ENCODE assay signal across 9 cellular contexts in the genomic region with DNA sequence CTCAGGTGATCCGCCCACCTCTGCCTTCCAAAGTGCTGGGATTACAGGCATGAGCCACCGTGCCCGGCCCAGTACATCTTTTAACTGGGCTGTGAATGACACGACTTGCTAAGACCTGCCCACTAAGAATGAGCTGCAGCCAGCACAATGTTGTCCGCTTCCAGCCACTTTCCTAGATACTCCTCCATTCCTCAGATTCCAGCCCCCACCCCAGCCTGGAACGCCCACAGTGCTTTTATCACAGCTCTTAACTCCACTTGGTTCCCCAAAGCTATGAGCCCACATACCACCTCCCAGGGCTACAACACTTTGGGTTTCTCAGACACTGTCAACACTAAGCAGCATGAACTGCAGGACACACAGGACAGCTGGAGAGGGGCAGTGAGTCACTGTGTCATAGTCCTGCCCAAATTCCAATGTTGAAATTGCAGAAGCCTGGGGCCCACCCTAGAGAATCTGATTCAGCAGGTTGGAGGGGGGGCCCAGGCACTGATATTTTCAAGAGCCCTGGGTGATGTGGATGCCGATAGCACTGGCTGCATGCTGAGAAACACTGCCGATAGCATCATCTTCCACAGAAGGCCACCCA. TPM values are rescaled to one million over a fixed set of nuclear protein-coding genes. Genes with fewer than 3 reads are reported as not detected.
DNase-seq lines count a peak whose midpoint lies in the region; ATAC-seq and TF ChIP-seq lines count a peak whose summit lies in the region.
"Had no signal": no experiment of that assay in that cellular context is flagged by ENCODE, and none has a peak within 500 bp of the region (broad histone marks: within the 10 kb centered on the region; RNA-seq: fewer than 3 reads in every experiment).

No MANE protein-coding gene starts in this region.

- H4K20me1 ChIP-seq in BLaER1 treated with 17β-estradiol and CSF1 and Interleukin-3, amounts not matched to agents 10 nM and 100 nM, result no peaks in the 10 kb centered on the region

- H3K9ac ChIP-seq in BLaER1 treated with 17β-estradiol and CSF1 and Interleukin-3, amounts not matched to agents 10 nM and 100 nM, result peak overlapping the region in 2 of 11 experiments; percentile 40 to 52; a peak in 3 of 22 replicates

- CTCF ChIA-PET in naive thymus-derived CD4-positive, alpha-beta T cell (lab: Charles Lee), result no interaction called here

- intact Hi-C loops in naive thymus-derived CD4-positive, alpha-beta T cell (cut with micrococcal nuclease), result loop anchor here in 1 of 2 donors (10.0 kb wide), 2 partner anchors 204 to 476 kb away; partner anchors contain the start of gene PYCR2

- H3K9me3 ChIP-seq in BLaER1 treated with 17β-estradiol and CSF1 and Interleukin-3, amounts not matched to agents 10 nM and 100 nM (replicated peaks in 1 of 11), result peaks cover 0 to 21% (median 8%) of the 10 kb centered on the region in 11 experiments; a peak in 9 of 22 replicates
- H3K9me3 ChIP-seq in naive thymus-derived CD4-positive, alpha-beta T cell (ENCODE audit: control insufficient read depth in 2 of 3, low read length in 3 of 3), result no peaks in the 10 kb centered on the region

- POLR2A ChIA-PET in naive thymus-derived CD4-positive, alpha-beta T cell (lab: Charles Lee), result no interaction called here

- DNase-seq in choroid plexus epithelial cell (ENCODE audit: low read depth), result peak; percentile 42
- DNase-seq in inferior parietal cortex (ENCODE audit: extremely low spot score), result no peak
- no peak for DNase-seq in naive thymus-derived CD4-positive, alpha-beta T cell
- DNase-seq in NCI-H2029 treated with DMSO at 0.1 percent for 48 hours (lab: John Stamatoyannopoulos, UW), result no peak
- DNase-seq: stimulated activated CD4-positive, alpha-beta T cell treated with anti-CD3 and anti-CD28 coated beads, Interleukin-4, amount 100 ng/mL, for 4 hours had no signal

- ATAC-seq in HG03175 (IDR thresholded peaks at IDR 0.05; ENCODE audit: unreplicated experiment), result no peak
- ATAC-seq in naive thymus-derived CD4-positive, alpha-beta T cell, result no peak

- H3K27ac Mint-ChIP-seq in IgD-negative memory B cell (peak overlapping the region; percentile 99), nephron (peak overlapping the region in 2 of 3 experiments; percentile 51 to 97)
- H3K27ac Mint-ChIP-seq in naive thymus-derived CD4-positive, alpha-beta T cell, result peak overlapping the region in 1 of 9 donors; percentile 84

- H3K36me3 Mint-ChIP-seq in IgD-negative memory B cell, result no peaks in the 10 kb centered on the region
- H3K36me3 Mint-ChIP-seq in nephron (ENCODE audit: low read depth), result no peaks in the 10 kb centered on the region
- peaks cover 0 to 2% (median 0%) of the 10 kb centered on the region in 5 donors for H3K36me3 Mint-ChIP-seq in naive thymus-derived CD4-positive, alpha-beta T cell

- H3K4me3 Mint-ChIP-seq in IgD-negative memory B cell, result peak overlapping the region; percentile 87 to 93 (median 93)
- H3K4me3 Mint-ChIP-seq in nephron, result peak overlapping the region in 2 of 3 experiments; percentile 3 to 21
- no peak overlapping the region for H3K4me3 Mint-ChIP-seq in naive thymus-derived CD4-positive, alpha-beta T cell

- peak overlapping the region in 8 of 11 experiments; percentile 37 to 56 (median 48); a peak in 11 of 22 replicates for H3K27ac ChIP-seq in BLaER1 treated with 17β-estradiol and CSF1 and Interleukin-3, amounts not matched to agents 10 nM and 100 nM
- H3K27ac ChIP-seq in naive thymus-derived CD4-positive, alpha-beta T cell (ENCODE audit: low read depth, low read length), result no peak overlapping the region

- H3K36me3 ChIP-seq in BLaER1 treated with 17β-estradiol and CSF1 and Interleukin-3, amounts not matched to agents 10 nM and 100 nM, result no peaks in the 10 kb centered on the region
- H3K36me3 ChIP-seq in naive thymus-derived CD4-positive, alpha-beta T cell (ENCODE audit: control insufficient read depth in 2 of 3, insufficient read depth in 3 of 3, low read length in 3 of 3), result no peaks in the 10 kb centered on the region

- peaks cover 46 to 70% (median 69%) of the 10 kb centered on the region in 3 donors for H3K4me1 Mint-ChIP-seq in IgD-negative memory B cell
- H3K4me1 Mint-ChIP-seq in nephron, result peaks cover 26% of the 10 kb centered on the region
- H3K4me1 Mint-ChIP-seq in naive thymus-derived CD4-positive, alpha-beta T cell, result peaks cover 10 to 44% (median 14%) of the 10 kb centered on the region in 7 donors

- TF ChIP-seq CTCF in choroid plexus epithelial cell (conservative IDR thresholded peaks at IDR 0.05; ENCODE audit: low read depth, low read length), result no peak
- no peak for TF ChIP-seq CTCF in nephron (IDR thresholded peaks at IDR 0.05; ENCODE audit: unreplicated experiment in 3 of 3)

- no peaks in the 10 kb centered on the region for H3K27me3 ChIP-seq in BLaER1 treated with 17β-estradiol and CSF1 and Interleukin-3, amounts not matched to agents 10 nM and 100 nM
- no peaks in the 10 kb centered on the region for H3K27me3 ChIP-seq in naive thymus-derived CD4-positive, alpha-beta T cell (ENCODE audit: control insufficient read depth in 2 of 2, insufficient read depth in 2 of 2, low read length in 2 of 2)

- peak overlapping the region; percentile 66 to 84 (median 78) for H3K4me2 ChIP-seq in BLaER1 treated with 17β-estradiol and CSF1 and Interleukin-3, amounts not matched to agents 10 nM and 100 nM

- no peak overlapping the region for H3K4me3 ChIP-seq in BLaER1 treated with 17β-estradiol and CSF1 and Interleukin-3, amounts not matched to agents 10 nM and 100 nM
- H3K4me3 ChIP-seq in choroid plexus epithelial cell (ENCODE audit: low read depth, low read length), result no peak overlapping the region
- no peak overlapping the region for H3K4me3 ChIP-seq in naive thymus-derived CD4-positive, alpha-beta T cell (ENCODE audit: low read length)

- peaks cover 11 to 53% (median 38%) of the 10 kb centered on the region in 10 experiments for H3K4me1 ChIP-seq in BLaER1 treated with 17β-estradiol and CSF1 and Interleukin-3, amounts not matched to agents 10 nM and 100 nM
- H3K4me1 ChIP-seq in naive thymus-derived CD4-positive, alpha-beta T cell (ENCODE audit: control insufficient read depth in 2 of 2, insufficient read depth in 2 of 2, low read length in 2 of 2), result peaks cover 0 to 3% of the 10 kb centered on the region in 2 donors

- H3K27me3 Mint-ChIP-seq in IgD-negative memory B cell (peaks cover 4% of the 10 kb centered on the region), nephron (ENCODE audit: low read depth) (peaks cover 24% of the 10 kb centered on the region)
- peaks cover 0 to 4% (median 0%) of the 10 kb centered on the region in 5 donors for H3K27me3 Mint-ChIP-seq in naive thymus-derived CD4-positive, alpha-beta T cell

- H3K9me3 Mint-ChIP-seq in IgD-negative memory B cell (no peaks in the 10 kb centered on the region), nephron (no peaks in the 10 kb centered on the region)
- H3K9me3 Mint-ChIP-seq in naive thymus-derived CD4-positive, alpha-beta T cell, result no peaks in the 10 kb centered on the region

RNA-seq across cellular contexts. Expression of gene ACBD3, which starts 58.0 kb away (rescaled TPM):
- 41.3 TPM for polyA plus RNA-seq in IgD-negative memory B cell
- total RNA-seq in naive thymus-derived CD4-positive, alpha-beta T cell, result 10 to 100 TPM; 19.6 to 29.9 (median 26.1) TPM
- polyA plus RNA-seq in naive thymus-derived CD4-positive, alpha-beta T cell, result 10 to 100 TPM; 15.4 to 21.3 TPM

Comparison
In these comparisons a context has a peak if more than half of its experiments do, and no peak if none do; other contexts are left out.
1. H3K4me3 Mint-ChIP-seq: peak in IgD-negative memory B cell (4 of 4) and nephron (2 of 3); none in naive thymus-derived CD4-positive, alpha-beta T cell (0 of 10).